Comparison of ENCODE assay signal across 8 cellular contexts in the genomic region with DNA sequence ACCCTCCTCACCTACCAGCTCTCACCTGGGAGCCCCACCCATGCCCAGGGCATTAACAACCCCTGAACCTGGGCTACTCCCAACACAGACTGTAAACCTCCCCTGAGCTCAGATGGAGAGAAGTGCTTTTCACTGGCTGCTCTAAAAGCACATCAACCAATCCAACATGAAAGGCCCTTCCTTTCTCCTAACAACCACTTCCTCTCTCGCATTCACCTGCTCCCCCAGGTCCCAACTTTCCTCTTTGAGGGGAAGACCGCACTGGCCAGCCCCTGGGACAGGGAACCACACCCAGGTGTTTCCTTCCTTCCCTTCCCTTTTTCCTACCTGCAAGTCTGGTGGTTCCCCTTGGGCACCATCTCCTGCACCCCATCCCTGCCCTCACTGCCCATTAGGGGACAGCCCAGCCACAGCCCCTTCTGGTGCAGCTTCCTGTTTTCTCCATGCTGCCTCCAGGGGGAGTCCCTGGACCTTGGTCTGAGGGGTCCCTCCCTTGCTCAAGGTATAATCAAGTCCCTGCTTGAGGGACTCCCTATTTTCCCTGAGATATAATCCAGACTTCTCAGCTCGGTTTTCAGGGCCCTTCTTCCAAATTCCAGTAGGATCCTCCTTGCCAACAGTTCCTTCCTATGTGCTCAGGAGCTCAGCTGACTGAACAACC. TPM values are rescaled to one million over a fixed set of nuclear protein-coding genes. Genes with fewer than 3 reads are reported as not detected.
A peak's percentile ranks its signal among the peaks of the same experiment; 100 is the strongest.
DNase-seq lines count a peak whose midpoint lies in the region; ATAC-seq and TF ChIP-seq lines count a peak whose summit lies in the region.

No MANE protein-coding gene starts in this region.

- H3K4me3 Mint-ChIP-seq in glutamatergic neuron (ENCODE audit: unreplicated experiment) = no peak overlapping the region

- no peaks in the 10 kb centered on the region for H3K9me3 Mint-ChIP-seq in glutamatergic neuron (ENCODE audit: unreplicated experiment)

- H3K23ac ChIP-seq in neuronal stem cell (ENCODE audit: low read depth, low read length, poor library complexity) = no peak overlapping the region

- TF ChIP-seq CTCF in 22Rv1 (IDR thresholded peaks at IDR 0.05) (peak; percentile 52), GM12873 (IDR thresholded peaks at IDR 0.05; ENCODE audit: insufficient read depth, low read depth, low read length, missing control alignments) (peak; percentile 60), glutamatergic neuron (IDR thresholded peaks at IDR 0.05; ENCODE audit: partially characterized antibody, unreplicated experiment) (peak; percentile 58)

- no peaks in the 10 kb centered on the region for H3K9me3 ChIP-seq in neuronal stem cell (replicated peaks in 1 of 2; ENCODE audit: control insufficient read depth in 2 of 2, insufficient read depth in 1 of 2, low read depth in 1 of 2, low read length in 2 of 2)

- H3K4me3 ChIP-seq in neuronal stem cell (ENCODE audit: low read length in 2 of 2) = no peak overlapping the region

- H3K4me1 Mint-ChIP-seq in glutamatergic neuron (ENCODE audit: low read depth, unreplicated experiment) = no peaks in the 10 kb centered on the region

- no peak overlapping the region for H4K91ac ChIP-seq in neuronal stem cell (ENCODE audit: low read depth, low read length, poor library complexity)

- no peak overlapping the region for H2BK120ac ChIP-seq in neuronal stem cell (ENCODE audit: low read depth, low read length)

- no peak overlapping the region for H3K4me2 ChIP-seq in neuronal stem cell (ENCODE audit: insufficient read depth, low read length, poor library complexity, severe bottlenecking)

- peaks cover 0 to under 1% (median 0%) of the 10 kb centered on the region in 3 experiments for H3K27me3 ChIP-seq in neuronal stem cell (ENCODE audit: control insufficient read depth in 3 of 3, insufficient read depth in 3 of 3, low read depth in 1 of 3, low read length in 3 of 3)

- no peak overlapping the region for H2AFZ ChIP-seq in neuronal stem cell (ENCODE audit: low read length)

- no peak overlapping the region for H2BK15ac ChIP-seq in neuronal stem cell (ENCODE audit: low read length)

- no peak overlapping the region for H2AK5ac ChIP-seq in neuronal stem cell (ENCODE audit: low read depth, low read length)

- in situ Hi-C loops in SK-MEL-5 (cut with HindIII; ENCODE audit: low pct_unique_long_range_greater_than_20kb, low sequenced_read_pairs) = no loop called here

- H3K4ac ChIP-seq in neuronal stem cell (ENCODE audit: low read length) = no peak overlapping the region

- no CpG with 5 or more reads among the region's 3 CpGs for WGBS in neuronal stem cell (ENCODE audit: extremely low coverage in 2 of 2, insufficient read length in 2 of 2, insufficient replicate concordance in 1 of 2), 2 donors

- no peak overlapping the region for H3K27ac Mint-ChIP-seq in glutamatergic neuron (ENCODE audit: unreplicated experiment)

- peaks cover 2% of the 10 kb centered on the region for H3K27me3 Mint-ChIP-seq in glutamatergic neuron (ENCODE audit: unreplicated experiment)

- H3K27ac ChIP-seq in 22Rv1 (no peak overlapping the region), neuronal stem cell (replicated peaks; ENCODE audit: low read length) (no peak overlapping the region)

- no peak overlapping the region for H3K9ac ChIP-seq in neuronal stem cell (ENCODE audit: low read depth, low read length, poor library complexity)

- no peaks in the 10 kb centered on the region for H3K36me3 Mint-ChIP-seq in glutamatergic neuron (ENCODE audit: unreplicated experiment)

- H3K79me1 ChIP-seq in neuronal stem cell (ENCODE audit: low read depth, low read length) = no peaks in the 10 kb centered on the region

- H3K36me3 ChIP-seq in neuronal stem cell (replicated peaks in 1 of 2; ENCODE audit: control insufficient read depth in 2 of 2, insufficient read depth in 2 of 2, low read length in 2 of 2) = no peaks in the 10 kb centered on the region

- DNase-seq in SK-MEL-5 (ENCODE audit: low read depth, low spot score) (peak; percentile 67), glutamatergic neuron (peak; percentile 52), neuronal stem cell (ENCODE audit: low spot score) (no peak)
- no peak for DNase-seq in stimulated activated naive CD4-positive, alpha-beta T cell (lab: John Stamatoyannopoulos, UW)

- H3K18ac ChIP-seq in neuronal stem cell (ENCODE audit: low read length) = no peak overlapping the region

- no peak overlapping the region for H4K8ac ChIP-seq in neuronal stem cell (ENCODE audit: low read depth, low read length)

- ATAC-seq in HG02970 (IDR thresholded peaks at IDR 0.05; ENCODE audit: low FRiP score, unreplicated experiment) (no peak), HG03521 (IDR thresholded peaks at IDR 0.05; ENCODE audit: unreplicated experiment) (no peak)

- no peaks in the 10 kb centered on the region for H3K4me1 ChIP-seq in neuronal stem cell (ENCODE audit: control insufficient read depth in 2 of 2, insufficient read depth in 1 of 2, low read depth in 1 of 2, low read length in 2 of 2)

- no peak overlapping the region for H2BK12ac ChIP-seq in neuronal stem cell (ENCODE audit: low read length)

- no peak overlapping the region for H3K14ac ChIP-seq in neuronal stem cell (ENCODE audit: low read length)

- no peak overlapping the region for H2BK5ac ChIP-seq in neuronal stem cell (ENCODE audit: low read length)

RNA-seq across cellular contexts. Expression of a gene that starts 30.5 kb away (rescaled TPM):
- total RNA-seq in SK-MEL-5 (2014; rRNA removed; shearing (Covaris generic)) = 13.4 and 14.1 TPM in 2 replicates
- polyA plus RNA-seq in SK-MEL-5 (2015; cell fraction: cytosol; rRNA removed) = 32.2 and 44.8 TPM in 2 replicates
- polyA plus RNA-seq in SK-MEL-5 (2015; cell fraction: nucleus; rRNA removed) = 18.9 and 21.4 TPM in 2 replicates
- total RNA-seq in glutamatergic neuron (ENCODE audit: unreplicated experiment) = 32.9 TPM
- polyA plus RNA-seq in neuronal stem cell (2013, experiment 1 of 2) = 28.9 TPM
- polyA plus RNA-seq in neuronal stem cell (2013, experiment 2 of 2) = 29.1 TPM

Comparison
In these comparisons a context has a peak if more than half of its experiments do, and no peak if none do; other contexts are left out.
1. DNase-seq: peak in SK-MEL-5 (single experiment) and glutamatergic neuron (single experiment); none in neuronal stem cell (single experiment) and stimulated activated naive CD4-positive, alpha-beta T cell (0 of 6).
2. Peak in every context shown above with its lines, with median percentiles within 50 percentile points of each other: CTCF ChIP-seq.